8 cellular contexts compared by ENCODE assay signal in the genomic region with DNA sequence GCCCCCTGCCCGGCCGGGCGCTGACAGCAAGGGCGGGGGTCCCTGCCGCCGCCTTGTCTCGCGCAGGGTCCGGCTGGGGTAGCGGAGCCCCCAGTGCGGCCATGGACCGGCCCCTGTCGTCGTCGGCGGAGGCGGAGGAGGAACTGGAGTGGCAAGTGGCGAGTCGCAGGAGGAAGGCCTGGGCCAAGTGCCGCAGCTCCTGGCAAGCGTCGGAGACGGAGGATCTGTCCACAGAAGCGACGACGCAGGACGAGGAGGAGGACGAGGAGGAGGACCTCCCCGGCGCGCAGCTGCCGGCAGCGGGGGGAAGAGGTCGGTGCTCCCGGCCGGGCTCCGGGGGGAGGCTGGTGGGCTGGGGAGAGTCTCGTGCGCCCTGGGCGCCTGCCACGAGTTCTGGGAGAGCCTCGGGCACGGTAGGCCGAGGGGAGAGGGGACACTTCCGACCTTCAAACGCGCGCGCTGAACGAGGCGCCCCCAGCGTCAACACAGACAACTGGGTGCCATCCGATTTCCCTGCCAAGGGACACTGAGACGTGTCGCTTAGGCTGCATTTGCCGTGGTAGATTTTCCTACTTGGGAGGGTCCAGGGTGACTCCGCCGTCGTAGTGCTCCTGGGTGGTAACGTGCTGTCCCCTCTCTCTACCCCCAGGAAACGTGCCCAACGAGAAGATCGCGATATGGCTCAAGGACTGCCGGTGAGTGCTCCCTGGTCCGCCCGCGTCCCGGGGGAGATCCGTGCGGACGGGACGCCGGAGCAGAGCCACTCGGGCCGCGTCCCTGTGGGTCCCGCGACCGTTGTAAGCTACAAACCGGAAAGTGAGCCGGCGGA. TPM values are rescaled to one million over a fixed set of nuclear protein-coding genes. Genes with fewer than 3 reads are reported as not detected.
DNase-seq lines count a peak whose midpoint lies in the region; ATAC-seq lines count a peak whose summit lies in the region.

No MANE protein-coding gene starts in this region.

- peaks cover 7 to 44% (median 34%) of the 10 kb centered on the region in 11 experiments; a peak in 15 of 22 replicates for H4K20me1 ChIP-seq in BLaER1 treated with 17β-estradiol and CSF1 and Interleukin-3, amounts not matched to agents 10 nM and 100 nM

- H2BK120ac ChIP-seq in mesenchymal stem cell (ENCODE audit: low read depth, low read length): peak overlapping the region; percentile 98

- H3K4me1 Mint-ChIP-seq in activated CD4-positive, alpha-beta memory T cell treated with anti-CD3 and anti-CD28 coated beads, Interleukin-2, amount 10 ng/mL, durations not matched to agents 7 days and 5 days: peaks cover 33% of the 10 kb centered on the region

- peak overlapping the region; percentile 91 for H3K4me3 Mint-ChIP-seq in activated CD4-positive, alpha-beta memory T cell treated with anti-CD3 and anti-CD28 coated beads, Interleukin-2, amount 10 ng/mL, durations not matched to agents 7 days and 5 days

- H3K27ac Mint-ChIP-seq in activated CD4-positive, alpha-beta memory T cell treated with anti-CD3 and anti-CD28 coated beads, Interleukin-2, amount 10 ng/mL, durations not matched to agents 7 days and 5 days: peak overlapping the region; percentile 79

- peak overlapping the region in 1 of 2 experiments; percentile 70 for H3K23ac ChIP-seq in mesenchymal stem cell (ENCODE audit: low read length in 2 of 2)

- H4K91ac ChIP-seq in mesenchymal stem cell (ENCODE audit: low read length): peak overlapping the region; percentile 100

- H4K8ac ChIP-seq in mesenchymal stem cell (ENCODE audit: low read length): peak overlapping the region; percentile 90

- POLR2A ChIA-PET in activated CD4-positive, alpha-beta memory T cell treated with anti-CD3 and anti-CD28 coated beads, Interleukin-2, amount 10 ng/mL, durations not matched to agents 7 days and 5 days (lab: Charles Lee): interaction anchor here (0.9 to 2.1 kb wide), 8 partner anchors 10 to 911 kb away, joined by 3 to 8 read pairs (median 4); partner anchors contain the start of gene UBE2E3

- peaks cover 17 to 48% (median 32%) of the 10 kb centered on the region in 10 experiments for H3K4me1 ChIP-seq in BLaER1 treated with 17β-estradiol and CSF1 and Interleukin-3, amounts not matched to agents 10 nM and 100 nM
- no peaks in the 10 kb centered on the region for H3K4me1 ChIP-seq in mesenchymal stem cell (ENCODE audit: control insufficient read depth, insufficient read depth, low read depth, low read length)

- H3K27me3 ChIP-seq in BLaER1 treated with 17β-estradiol and CSF1 and Interleukin-3, amounts not matched to agents 10 nM and 100 nM: no peaks in the 10 kb centered on the region
- H3K27me3 ChIP-seq in mesenchymal stem cell (ENCODE audit: control insufficient read depth in 1 of 2, insufficient read depth in 1 of 2, low read length in 2 of 2): no peaks in the 10 kb centered on the region

- no peaks in the 10 kb centered on the region for H3K9me3 Mint-ChIP-seq in activated CD4-positive, alpha-beta memory T cell treated with anti-CD3 and anti-CD28 coated beads, Interleukin-2, amount 10 ng/mL, durations not matched to agents 7 days and 5 days

- peak overlapping the region; percentile 96 to 99 for H3K4ac ChIP-seq in mesenchymal stem cell (ENCODE audit: low read depth in 1 of 2, low read length in 2 of 2)

- H3K36me3 ChIP-seq in BLaER1 treated with 17β-estradiol and CSF1 and Interleukin-3, amounts not matched to agents 10 nM and 100 nM: peaks cover 0 to 39% (median 19%) of the 10 kb centered on the region in 11 experiments; a peak in 16 of 22 replicates
- peaks cover 3 to 30% of the 10 kb centered on the region in 2 experiments for H3K36me3 ChIP-seq in mesenchymal stem cell (ENCODE audit: control insufficient read depth in 1 of 2, insufficient read depth in 2 of 2, low read depth in 1 of 2, low read length in 2 of 2)

- WGBS in mesenchymal stem cell: under 1% methylated on average over 80 of the region's 83 CpGs

- peak overlapping the region; percentile 88 to 96 for H2BK12ac ChIP-seq in mesenchymal stem cell (ENCODE audit: low read length in 2 of 2)

- peak overlapping the region; percentile 76 to 99 for H3K14ac ChIP-seq in mesenchymal stem cell (ENCODE audit: low read length in 2 of 2)

- DNase-seq in NCI-H526 (lab: John Stamatoyannopoulos, UW) (peak; percentile 64 to 78), mesenchymal stem cell (peak; percentile 85)
- DNase-seq in activated CD4-positive, alpha-beta memory T cell treated with anti-CD3 and anti-CD28 coated beads, Interleukin-2, amount 10 ng/mL, durations not matched to agents 7 days and 5 days: peak; percentile 71
- peak; percentile 25 for DNase-seq in effector CD4-positive, alpha-beta T cell
- peak; percentile 27 to 34 for DNase-seq in stimulated activated CD8-positive, alpha-beta memory T cell treated with anti-CD3 and anti-CD28 coated beads, Interleukin-15, amount 100 ng/mL, for 4 hours (ENCODE audit: low read depth in 2 of 2)

- H3K4me3 ChIP-seq in BLaER1 treated with 17β-estradiol and CSF1 and Interleukin-3, amounts not matched to agents 10 nM and 100 nM: peak overlapping the region; percentile 71 to 91 (median 81)
- peak overlapping the region; percentile 90 to 96 for H3K4me3 ChIP-seq in mesenchymal stem cell (ENCODE audit: insufficient read depth in 1 of 2, low read depth in 1 of 2, low read length in 2 of 2)

- peaks cover 21% of the 10 kb centered on the region for H3K36me3 Mint-ChIP-seq in activated CD4-positive, alpha-beta memory T cell treated with anti-CD3 and anti-CD28 coated beads, Interleukin-2, amount 10 ng/mL, durations not matched to agents 7 days and 5 days (ENCODE audit: low read depth)

- CTCF ChIA-PET in activated CD4-positive, alpha-beta memory T cell treated with anti-CD3 and anti-CD28 coated beads, Interleukin-2, amount 10 ng/mL, durations not matched to agents 7 days and 5 days (lab: Charles Lee): interaction anchor here (0.7 to 4.1 kb wide), 8 partner anchors 9 to 453 kb away, joined by 3 to 29 read pairs (median 3); no protein-coding TSS in a partner anchor

- no peaks in the 10 kb centered on the region for H3K79me1 ChIP-seq in mesenchymal stem cell (replicated peaks; ENCODE audit: low read length, poor library complexity, severe bottlenecking)

- peak overlapping the region; percentile 72 to 95 (median 82) for H3K4me2 ChIP-seq in BLaER1 treated with 17β-estradiol and CSF1 and Interleukin-3, amounts not matched to agents 10 nM and 100 nM
- H3K4me2 ChIP-seq in mesenchymal stem cell (ENCODE audit: low read length, poor library complexity, severe bottlenecking): peak overlapping the region; percentile 24

- H2AK5ac ChIP-seq in mesenchymal stem cell (ENCODE audit: low read length, severe bottlenecking): peak overlapping the region; percentile 82

- ATAC-seq in GM19035 (IDR thresholded peaks at IDR 0.05; ENCODE audit: unreplicated experiment) (peak; percentile 60), HG03280 (IDR thresholded peaks at IDR 0.05; ENCODE audit: unreplicated experiment) (peak; percentile 56)

- peak overlapping the region; percentile 87 to 98 (median 92) for H3K27ac ChIP-seq in BLaER1 treated with 17β-estradiol and CSF1 and Interleukin-3, amounts not matched to agents 10 nM and 100 nM
- peak overlapping the region; percentile 97 for H3K27ac ChIP-seq in mesenchymal stem cell (ENCODE audit: low read length, poor library complexity, severe bottlenecking)

- H2BK15ac ChIP-seq in mesenchymal stem cell (ENCODE audit: low read depth, poor library complexity, severe bottlenecking): peak overlapping the region; percentile 89

- peaks cover 23% of the 10 kb centered on the region for H3K27me3 Mint-ChIP-seq in activated CD4-positive, alpha-beta memory T cell treated with anti-CD3 and anti-CD28 coated beads, Interleukin-2, amount 10 ng/mL, durations not matched to agents 7 days and 5 days

- H3K9ac ChIP-seq in BLaER1 treated with 17β-estradiol and CSF1 and Interleukin-3, amounts not matched to agents 10 nM and 100 nM: peak overlapping the region; percentile 88 to 96 (median 93)
- H3K9ac ChIP-seq in mesenchymal stem cell (ENCODE audit: low read length): peak overlapping the region; percentile 97

- H3K18ac ChIP-seq in mesenchymal stem cell (ENCODE audit: low read depth in 1 of 2, low read length in 2 of 2): peak overlapping the region; percentile 98 to 100

- no peaks in the 10 kb centered on the region for H3K9me3 ChIP-seq in BLaER1 treated with 17β-estradiol and CSF1 and Interleukin-3, amounts not matched to agents 10 nM and 100 nM (replicated peaks in 1 of 11)
- H3K9me3 ChIP-seq in mesenchymal stem cell (ENCODE audit: control insufficient read depth, low read length): no peaks in the 10 kb centered on the region

- peak overlapping the region; percentile 18 for H2AFZ ChIP-seq in mesenchymal stem cell (ENCODE audit: low read depth, low read length)

- H2BK5ac ChIP-seq in mesenchymal stem cell (ENCODE audit: low read depth, low read length, poor library complexity, severe bottlenecking): peak overlapping the region; percentile 99

RNA-seq across cellular contexts. Expression of gene ITPRID2, which starts 0.7 kb away (rescaled TPM):
- 10 to 100 TPM; 53.0 to 53.2 TPM for total RNA-seq in activated CD4-positive, alpha-beta memory T cell treated with anti-CD3 and anti-CD28 coated beads, Interleukin-2, amount 10 ng/mL, durations not matched to agents 7 days and 5 days
- polyA plus RNA-seq in mesenchymal stem cell (2013, experiment 1 of 2): 99.4 TPM
- polyA plus RNA-seq in mesenchymal stem cell (2013, experiment 2 of 2): 110 TPM

Comparison
In these comparisons a context has a peak if more than half of its experiments do, and no peak if none do; other contexts are left out.
1. Peak in every context shown above with its lines: DNase-seq, ATAC-seq, H3K4me3 ChIP-seq and H3K27ac ChIP-seq.
2. DNase-seq: peak in every context shown above with its lines; median percentile 85 in mesenchymal stem cell; 71 in NCI-H526; 71 in activated CD4-positive, alpha-beta memory T cell treated with anti-CD3 and anti-CD28 coated beads, Interleukin-2, amount 10 ng/mL, durations not matched to agents 7 days and 5 days; 30 in stimulated activated CD8-positive, alpha-beta memory T cell treated with anti-CD3 and anti-CD28 coated beads, Interleukin-15, amount 100 ng/mL, for 4 hours; 25 in effector CD4-positive, alpha-beta T cell.